10 cellular contexts compared by ENCODE assay signal in the genomic region with DNA sequence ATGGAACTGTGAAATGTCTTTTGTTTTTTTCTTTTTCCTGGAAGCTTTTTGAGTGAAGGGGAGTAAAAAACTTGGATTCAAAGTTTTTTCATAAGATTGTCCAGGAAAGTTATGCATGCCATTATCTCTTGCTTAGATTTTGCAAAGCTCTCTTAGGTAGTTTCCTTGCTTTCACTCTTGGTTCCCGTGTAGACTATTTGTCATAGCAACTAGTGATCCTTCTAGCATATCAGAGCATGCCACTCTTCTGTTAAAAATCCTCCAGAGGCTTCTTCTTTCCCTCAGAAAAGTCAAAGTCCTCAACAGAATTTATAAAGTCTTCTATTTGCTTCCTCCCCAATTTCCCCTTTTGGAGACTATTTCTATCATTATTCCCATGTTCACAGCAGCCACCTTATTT.
DNase-seq lines count a peak whose midpoint lies in the region; ATAC-seq and TF ChIP-seq lines count a peak whose summit lies in the region.
"Had no signal": no experiment of that assay in that cellular context is flagged by ENCODE, and none has a peak within 500 bp of the region (broad histone marks: within the 10 kb centered on the region; RNA-seq: fewer than 3 reads in every experiment).

No MANE protein-coding gene starts in this region.

- DNase-seq in amniotic epithelial cell (ENCODE audit: low read depth) (peak; percentile 20), NCI-H146 treated with DMSO at 0.1 percent for 48 hours (lab: John Stamatoyannopoulos, UW; ENCODE audit: unreplicated experiment) (no peak), globus pallidus (ENCODE audit: low spot score) (no peak)
- no peak for DNase-seq in activated naive CD4-positive, alpha-beta T cell (lab: John Stamatoyannopoulos, UW)
- DNase-seq in stimulated activated naive CD4-positive, alpha-beta T cell (lab: John Stamatoyannopoulos, UW): no peak
- DNase-seq: activated CD4-positive, alpha-beta T cell treated with anti-CD3 and anti-CD28 coated beads for 1 hour; activated naive CD8-positive, alpha-beta T cell treated with anti-CD3 and anti-CD28 coated beads, Interleukin-2, amount 10 ng/mL, durations not matched to agents 7 days and 5 days had no signal

- TF ChIP-seq POLR2A in GM18505 (IDR thresholded peaks at IDR 0.05; ENCODE audit: borderline replicate concordance, extremely low read depth, insufficient read depth, insufficient read length): no peak

- ATAC-seq in GM18505 (IDR thresholded peaks at IDR 0.05; ENCODE audit: unreplicated experiment): peak; percentile 79
- peak; percentile 82 for ATAC-seq in GM21447 (IDR thresholded peaks at IDR 0.05; ENCODE audit: unreplicated experiment)
- peak; percentile 68 for ATAC-seq in HG03064 (IDR thresholded peaks at IDR 0.05; ENCODE audit: low read depth, unreplicated experiment)
